17 cellular contexts compared by ENCODE assay signal in the genomic region with DNA sequence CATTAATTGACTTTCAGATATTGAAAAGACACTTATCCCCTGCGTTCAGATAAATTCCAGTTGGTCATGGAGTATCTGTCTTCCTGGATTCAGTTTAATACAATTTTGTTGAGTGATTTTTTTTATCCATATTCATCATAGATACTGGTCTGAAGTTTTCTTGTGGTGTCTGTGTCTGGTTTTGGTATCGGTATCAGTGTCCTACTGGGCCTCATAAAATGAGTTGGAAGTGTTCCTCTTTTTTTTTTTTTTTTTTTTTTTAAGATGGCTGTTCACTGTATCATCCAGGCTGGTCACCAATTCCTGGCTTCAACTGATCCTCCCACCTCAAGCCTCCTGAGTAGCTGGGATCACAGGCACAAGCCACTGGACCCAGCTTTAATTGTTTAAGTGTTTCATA. TPM values are rescaled to one million over a fixed set of nuclear protein-coding genes. Genes with fewer than 3 reads are reported as not detected.
DNase-seq lines count a peak whose midpoint lies in the region; ATAC-seq and TF ChIP-seq lines count a peak whose summit lies in the region.
"Had no signal": no experiment of that assay in that cellular context is flagged by ENCODE, and none has a peak within 500 bp of the region (broad histone marks: within the 10 kb centered on the region; RNA-seq: fewer than 3 reads in every experiment).

No MANE protein-coding gene starts in this region.

- intact Hi-C loops in gastrocnemius medialis (cut with DNase I; ENCODE audit: low total_unique reads): no loop called here

- ATAC-seq in activated T-cell treated with anti-CD3 and anti-CD28 coated beads, Interleukin-2, amount 50 U/mL, for 4 hours: no peak
- no peak for ATAC-seq in effector memory CD8-positive, alpha-beta T cell (replicated peaks)
- ATAC-seq in gastrocnemius medialis (no peak), HG03097 (IDR thresholded peaks at IDR 0.05; ENCODE audit: low FRiP score, unreplicated experiment) (no peak), GM18861 (IDR thresholded peaks at IDR 0.05; ENCODE audit: unreplicated experiment) (no peak)
- ATAC-seq: lower lobe of right lung had no signal

- no peaks in the 10 kb centered on the region for H3K27me3 ChIP-seq in gastrocnemius medialis
- H3K27me3 ChIP-seq: thyroid gland had no signal

- peaks cover 20% of the 10 kb centered on the region for H3K9me3 Mint-ChIP-seq in activated T-cell treated with anti-CD3 and anti-CD28 coated beads, Interleukin-2, amount 50 U/mL, for 4 hours
- peaks cover 0 to 1% of the 10 kb centered on the region in 2 donors for H3K9me3 Mint-ChIP-seq in effector memory CD8-positive, alpha-beta T cell

- TF ChIP-seq CTCF in gastrocnemius medialis (IDR thresholded peaks at IDR 0.05 in 4 of 5, conservative IDR thresholded peaks at IDR 0.05 in 1 of 5): no peak

- in situ Hi-C loops in gastrocnemius medialis (cut with MboI; ENCODE audit: low sequenced_read_pairs in 4 of 4): no loop called here

- no peak overlapping the region for H3K4me3 ChIP-seq in gastrocnemius medialis
- H3K4me3 ChIP-seq: HAP-1, lower lobe of right lung, thyroid gland had no signal

- no peak for DNase-seq in activated T-cell treated with anti-CD3 and anti-CD28 coated beads, Interleukin-2, amount 50 U/mL, for 4 hours
- DNase-seq in activated T-cell treated with anti-CD3 and anti-CD28 coated beads for 4 hours (no peak), OCI-M1 (lab: John Stamatoyannopoulos, UW) (peak; percentile 38), gastrocnemius medialis (no peak), NCI-H226 (no peak)
- DNase-seq in effector memory CD8-positive, alpha-beta T cell: no peak
- DNase-seq: anterior cingulate cortex, islet precursor cell, lower lobe of right lung, NCI-H1105, NCI-H2107, NCI-H526, thyroid gland had no signal

- H3K36me3 ChIP-seq in gastrocnemius medialis: peaks cover 0 to 34% of the 10 kb centered on the region in 2 donors

- peak overlapping the region in 3 of 4 donors; percentile 84 to 92 (median 90) for H3K27ac ChIP-seq in gastrocnemius medialis
- H3K27ac ChIP-seq: lower lobe of right lung, thyroid gland had no signal

- peaks cover 37% of the 10 kb centered on the region for H3K36me3 Mint-ChIP-seq in activated T-cell treated with anti-CD3 and anti-CD28 coated beads, Interleukin-2, amount 50 U/mL, for 4 hours (ENCODE audit: insufficient read depth)
- H3K36me3 Mint-ChIP-seq in effector memory CD8-positive, alpha-beta T cell (ENCODE audit: insufficient read depth): peaks cover 23% of the 10 kb centered on the region

- no peaks in the 10 kb centered on the region for H3K27me3 Mint-ChIP-seq in activated T-cell treated with anti-CD3 and anti-CD28 coated beads, Interleukin-2, amount 50 U/mL, for 4 hours (ENCODE audit: low read depth)
- H3K27me3 Mint-ChIP-seq in effector memory CD8-positive, alpha-beta T cell: no peaks in the 10 kb centered on the region

- H3K9me3 ChIP-seq in gastrocnemius medialis: no peaks in the 10 kb centered on the region
- H3K9me3 ChIP-seq: thyroid gland had no signal

- H3K27ac Mint-ChIP-seq in effector memory CD8-positive, alpha-beta T cell: no peak overlapping the region
- H3K27ac Mint-ChIP-seq: T-helper 1 cell treated with Interleukin-12 subunit alpha and Interleukin-12 subunit beta and Interleukin-4 antibody, amounts not matched to agents 30 μg/mL and 1 μg/mL, for 36 hours had no signal

- TF ChIP-seq POLR2A in gastrocnemius medialis (IDR thresholded peaks at IDR 0.05): no peak

- H3K4me1 ChIP-seq in gastrocnemius medialis: peaks cover 22 to 25% of the 10 kb centered on the region in 2 donors

- peak overlapping the region; percentile 35 for H3K4me3 Mint-ChIP-seq in activated T-cell treated with anti-CD3 and anti-CD28 coated beads, Interleukin-2, amount 50 U/mL, for 4 hours
- H3K4me3 Mint-ChIP-seq in effector memory CD8-positive, alpha-beta T cell: peak overlapping the region; percentile 23 to 29
- H3K4me3 Mint-ChIP-seq: T-helper 1 cell treated with Interleukin-12 subunit alpha and Interleukin-12 subunit beta and Interleukin-4 antibody, amounts not matched to agents 30 μg/mL and 1 μg/mL, for 36 hours had no signal

- H3K4me1 Mint-ChIP-seq in activated T-cell treated with anti-CD3 and anti-CD28 coated beads, Interleukin-2, amount 50 U/mL, for 4 hours (ENCODE audit: low read depth): peaks cover 43% of the 10 kb centered on the region
- peaks cover 29 to 47% of the 10 kb centered on the region in 2 donors for H3K4me1 Mint-ChIP-seq in effector memory CD8-positive, alpha-beta T cell (ENCODE audit: low read depth in 2 of 2)

RNA-seq across cellular contexts. Expression of a gene that starts 2.9 kb away (rescaled TPM):
- total RNA-seq in activated T-cell treated with anti-CD3 and anti-CD28 coated beads, Interleukin-2, amount 50 U/mL, for 4 hours: 10 to 100 TPM; 26.7 to 37.4 (median 29.2) TPM
- total RNA-seq in gastrocnemius medialis: 10 to 100 TPM; 54.8 to 94.9 (median 82.9) TPM

RNA-seq across cellular contexts. Expression of a gene that starts 51.0 kb away (rescaled TPM):
- total RNA-seq in activated T-cell treated with anti-CD3 and anti-CD28 coated beads, Interleukin-2, amount 50 U/mL, for 4 hours: 10 to 100 TPM; 30.4 to 33.4 (median 31.4) TPM
- 100 to 1,000 TPM; 218 to 263 (median 248) TPM for total RNA-seq in gastrocnemius medialis

Comparison
In these comparisons a context has a peak if more than half of its experiments do, and no peak if none do; other contexts are left out.
1. RNA of a gene that starts 51.0 kb away (total RNA-seq): 218 to 263 TPM in gastrocnemius medialis; 30.4 to 33.4 TPM in activated T-cell treated with anti-CD3 and anti-CD28 coated beads, Interleukin-2, amount 50 U/mL, for 4 hours; every median in the first group is over 4 times any median in the second.